Comparison of ENCODE assay signal across 1 cellular context in the genomic region with DNA sequence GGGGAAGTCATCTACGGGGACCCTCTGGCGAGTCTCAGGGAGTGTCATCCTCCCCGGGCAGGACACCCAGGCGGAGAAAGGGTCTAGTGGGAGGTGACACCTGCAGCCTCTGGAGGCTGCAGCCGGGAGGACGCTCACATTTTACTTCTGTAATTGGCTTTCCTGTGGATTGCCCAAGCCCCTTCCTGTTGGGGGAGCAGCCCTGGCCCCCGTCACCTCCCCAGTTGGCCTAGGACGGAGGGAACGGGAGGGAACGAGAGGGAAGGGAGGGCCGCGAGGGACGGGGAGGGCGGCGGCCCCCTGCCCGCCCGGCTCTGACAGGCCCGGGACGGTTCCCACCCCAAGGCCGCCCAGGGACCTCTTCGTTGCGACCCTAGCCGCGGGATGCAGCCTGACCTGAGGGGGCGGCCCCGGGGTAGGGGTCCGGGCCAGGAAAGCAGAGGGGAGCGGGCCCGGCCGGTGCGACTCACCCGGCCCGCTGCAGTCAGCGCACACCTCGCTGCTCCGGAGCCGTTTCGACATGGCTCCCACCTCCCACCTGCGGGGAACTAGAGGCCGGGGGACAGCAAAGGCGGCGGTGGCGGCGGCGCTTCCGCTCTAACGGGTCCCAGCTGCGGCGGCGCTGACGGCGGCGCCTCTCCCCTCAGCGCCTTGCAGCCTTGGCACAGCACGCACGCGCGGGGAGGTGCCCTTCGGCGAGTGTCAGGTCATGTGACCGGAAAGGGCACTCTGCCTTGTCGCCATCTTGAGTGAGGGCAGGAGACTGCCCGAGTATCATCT.
TF ChIP-seq lines count a peak whose summit lies in the region.

Gene GIT2, minus strand, starts transcription at position 666 of the 780 bp plus-strand sequence. Its CDS starts 144 bp downstream, at position 522.

TF ChIP-seq in HepG2, 621 proteins besides CTCF, POLR2A, EP300 and RAD21 (continued from another document and continues in another):
- TF ChIP-seq FOXC1 (CRISPR knock-in tag; IDR thresholded peaks at IDR 0.05; ENCODE audit: borderline replicate concordance) (peak; percentile 58; the same call in 1 of the 2 replicates), THAP8 (CRISPR knock-in tag; IDR thresholded peaks at IDR 0.05; ENCODE audit: borderline replicate concordance) (0 out of 2 replicates have a peak, but pooled peaks have one; percentile 0), RXRB (CRISPR knock-in tag; IDR thresholded peaks at IDR 0.05; ENCODE audit: borderline replicate concordance) (peak; percentile 46; the same call in 1 of the 2 replicates), ETS1 (CRISPR knock-in tag; IDR thresholded peaks at IDR 0.05) (no peak), SRSF1 (optimal IDR thresholded peaks at IDR 0.05; ENCODE audit: low read depth, low read length) (peak; percentile 40), THAP9 (CRISPR knock-in tag; IDR thresholded peaks at IDR 0.05; ENCODE audit: borderline replicate concordance) (peak; percentile 88), ZNF12 (CRISPR knock-in tag; IDR thresholded peaks at IDR 0.05) (no peak; the same call in 1 of the 2 replicates), NFIB (CRISPR knock-in tag; IDR thresholded peaks at IDR 0.05; ENCODE audit: borderline replicate concordance) (no peak), ZNF484 (CRISPR knock-in tag; IDR thresholded peaks at IDR 0.05; ENCODE audit: borderline replicate concordance, low read depth) (no peak), KAT8 (CRISPR knock-in tag; IDR thresholded peaks at IDR 0.05) (peak; percentile 93), GATAD1 (CRISPR knock-in tag; IDR thresholded peaks at IDR 0.05) (peak; percentile 83), ZNF609 (CRISPR knock-in tag; IDR thresholded peaks at IDR 0.05; ENCODE audit: borderline replicate concordance) (peak; percentile 34; the same call in 1 of the 2 replicates), ERF (CRISPR knock-in tag; IDR thresholded peaks at IDR 0.05) (peak; percentile 11; the same call in 1 of the 2 replicates), MYNN (CRISPR knock-in tag; IDR thresholded peaks at IDR 0.05; ENCODE audit: low read depth) (no peak), ZNF451 (CRISPR knock-in tag; IDR thresholded peaks at IDR 0.05) (0 out of 2 replicates have a peak, but pooled peaks have one; percentile 62), ZNF724P (CRISPR knock-in tag; IDR thresholded peaks at IDR 0.05; ENCODE audit: borderline replicate concordance) (no peak), ZNF543 (CRISPR knock-in tag; IDR thresholded peaks at IDR 0.05) (peak; percentile 20; the same call in 1 of the 2 replicates), ZSCAN30 (CRISPR knock-in tag; IDR thresholded peaks at IDR 0.05) (no peak), ZNF737 (CRISPR knock-in tag; IDR thresholded peaks at IDR 0.05; ENCODE audit: borderline replicate concordance) (no peak)
- TF ChIP-seq, protein P1, sequence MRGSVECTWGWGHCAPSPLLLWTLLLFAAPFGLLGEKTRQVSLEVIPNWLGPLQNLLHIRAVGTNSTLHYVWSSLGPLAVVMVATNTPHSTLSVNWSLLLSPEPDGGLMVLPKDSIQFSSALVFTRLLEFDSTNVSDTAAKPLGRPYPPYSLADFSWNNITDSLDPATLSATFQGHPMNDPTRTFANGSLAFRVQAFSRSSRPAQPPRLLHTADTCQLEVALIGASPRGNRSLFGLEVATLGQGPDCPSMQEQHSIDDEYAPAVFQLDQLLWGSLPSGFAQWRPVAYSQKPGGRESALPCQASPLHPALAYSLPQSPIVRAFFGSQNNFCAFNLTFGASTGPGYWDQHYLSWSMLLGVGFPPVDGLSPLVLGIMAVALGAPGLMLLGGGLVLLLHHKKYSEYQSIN (CRISPR knock-in tag; IDR thresholded peaks at IDR 0.05; ENCODE audit: borderline replicate concordance): no peak
- TF ChIP-seq, protein P2, sequence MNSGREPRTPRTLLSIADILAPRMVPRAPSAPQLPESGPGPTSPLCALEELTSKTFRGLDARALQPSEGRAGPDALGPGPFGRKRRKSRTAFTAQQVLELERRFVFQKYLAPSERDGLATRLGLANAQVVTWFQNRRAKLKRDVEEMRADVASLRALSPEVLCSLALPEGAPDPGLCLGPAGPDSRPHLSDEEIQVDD (CRISPR knock-in tag; IDR thresholded peaks at IDR 0.05; ENCODE audit: borderline replicate concordance): no peak
- TF ChIP-seq, protein P3, sequence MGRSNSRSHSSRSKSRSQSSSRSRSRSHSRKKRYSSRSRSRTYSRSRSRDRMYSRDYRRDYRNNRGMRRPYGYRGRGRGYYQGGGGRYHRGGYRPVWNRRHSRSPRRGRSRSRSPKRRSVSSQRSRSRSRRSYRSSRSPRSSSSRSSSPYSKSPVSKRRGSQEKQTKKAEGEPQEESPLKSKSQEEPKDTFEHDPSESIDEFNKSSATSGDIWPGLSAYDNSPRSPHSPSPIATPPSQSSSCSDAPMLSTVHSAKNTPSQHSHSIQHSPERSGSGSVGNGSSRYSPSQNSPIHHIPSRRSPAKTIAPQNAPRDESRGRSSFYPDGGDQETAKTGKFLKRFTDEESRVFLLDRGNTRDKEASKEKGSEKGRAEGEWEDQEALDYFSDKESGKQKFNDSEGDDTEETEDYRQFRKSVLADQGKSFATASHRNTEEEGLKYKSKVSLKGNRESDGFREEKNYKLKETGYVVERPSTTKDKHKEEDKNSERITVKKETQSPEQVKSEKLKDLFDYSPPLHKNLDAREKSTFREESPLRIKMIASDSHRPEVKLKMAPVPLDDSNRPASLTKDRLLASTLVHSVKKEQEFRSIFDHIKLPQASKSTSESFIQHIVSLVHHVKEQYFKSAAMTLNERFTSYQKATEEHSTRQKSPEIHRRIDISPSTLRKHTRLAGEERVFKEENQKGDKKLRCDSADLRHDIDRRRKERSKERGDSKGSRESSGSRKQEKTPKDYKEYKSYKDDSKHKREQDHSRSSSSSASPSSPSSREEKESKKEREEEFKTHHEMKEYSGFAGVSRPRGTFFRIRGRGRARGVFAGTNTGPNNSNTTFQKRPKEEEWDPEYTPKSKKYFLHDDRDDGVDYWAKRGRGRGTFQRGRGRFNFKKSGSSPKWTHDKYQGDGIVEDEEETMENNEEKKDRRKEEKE (IDR thresholded peaks at IDR 0.05): no peak
- TF ChIP-seq, protein P4, sequence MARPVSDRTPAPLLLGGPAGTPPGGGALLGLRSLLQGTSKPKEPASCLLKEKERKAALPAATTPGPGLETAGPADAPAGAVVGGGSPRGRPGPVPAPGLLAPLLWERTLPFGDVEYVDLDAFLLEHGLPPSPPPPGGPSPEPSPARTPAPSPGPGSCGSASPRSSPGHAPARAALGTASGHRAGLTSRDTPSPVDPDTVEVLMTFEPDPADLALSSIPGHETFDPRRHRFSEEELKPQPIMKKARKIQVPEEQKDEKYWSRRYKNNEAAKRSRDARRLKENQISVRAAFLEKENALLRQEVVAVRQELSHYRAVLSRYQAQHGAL (CRISPR knock-in tag; IDR thresholded peaks at IDR 0.05; ENCODE audit: not compliant biosample characterization): no peak
- TF ChIP-seq, protein P5, sequence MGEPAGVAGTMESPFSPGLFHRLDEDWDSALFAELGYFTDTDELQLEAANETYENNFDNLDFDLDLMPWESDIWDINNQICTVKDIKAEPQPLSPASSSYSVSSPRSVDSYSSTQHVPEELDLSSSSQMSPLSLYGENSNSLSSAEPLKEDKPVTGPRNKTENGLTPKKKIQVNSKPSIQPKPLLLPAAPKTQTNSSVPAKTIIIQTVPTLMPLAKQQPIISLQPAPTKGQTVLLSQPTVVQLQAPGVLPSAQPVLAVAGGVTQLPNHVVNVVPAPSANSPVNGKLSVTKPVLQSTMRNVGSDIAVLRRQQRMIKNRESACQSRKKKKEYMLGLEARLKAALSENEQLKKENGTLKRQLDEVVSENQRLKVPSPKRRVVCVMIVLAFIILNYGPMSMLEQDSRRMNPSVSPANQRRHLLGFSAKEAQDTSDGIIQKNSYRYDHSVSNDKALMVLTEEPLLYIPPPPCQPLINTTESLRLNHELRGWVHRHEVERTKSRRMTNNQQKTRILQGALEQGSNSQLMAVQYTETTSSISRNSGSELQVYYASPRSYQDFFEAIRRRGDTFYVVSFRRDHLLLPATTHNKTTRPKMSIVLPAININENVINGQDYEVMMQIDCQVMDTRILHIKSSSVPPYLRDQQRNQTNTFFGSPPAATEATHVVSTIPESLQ (CRISPR knock-in tag; conservative IDR thresholded peaks at IDR 0.05): no peak
- TF ChIP-seq, protein P6, sequence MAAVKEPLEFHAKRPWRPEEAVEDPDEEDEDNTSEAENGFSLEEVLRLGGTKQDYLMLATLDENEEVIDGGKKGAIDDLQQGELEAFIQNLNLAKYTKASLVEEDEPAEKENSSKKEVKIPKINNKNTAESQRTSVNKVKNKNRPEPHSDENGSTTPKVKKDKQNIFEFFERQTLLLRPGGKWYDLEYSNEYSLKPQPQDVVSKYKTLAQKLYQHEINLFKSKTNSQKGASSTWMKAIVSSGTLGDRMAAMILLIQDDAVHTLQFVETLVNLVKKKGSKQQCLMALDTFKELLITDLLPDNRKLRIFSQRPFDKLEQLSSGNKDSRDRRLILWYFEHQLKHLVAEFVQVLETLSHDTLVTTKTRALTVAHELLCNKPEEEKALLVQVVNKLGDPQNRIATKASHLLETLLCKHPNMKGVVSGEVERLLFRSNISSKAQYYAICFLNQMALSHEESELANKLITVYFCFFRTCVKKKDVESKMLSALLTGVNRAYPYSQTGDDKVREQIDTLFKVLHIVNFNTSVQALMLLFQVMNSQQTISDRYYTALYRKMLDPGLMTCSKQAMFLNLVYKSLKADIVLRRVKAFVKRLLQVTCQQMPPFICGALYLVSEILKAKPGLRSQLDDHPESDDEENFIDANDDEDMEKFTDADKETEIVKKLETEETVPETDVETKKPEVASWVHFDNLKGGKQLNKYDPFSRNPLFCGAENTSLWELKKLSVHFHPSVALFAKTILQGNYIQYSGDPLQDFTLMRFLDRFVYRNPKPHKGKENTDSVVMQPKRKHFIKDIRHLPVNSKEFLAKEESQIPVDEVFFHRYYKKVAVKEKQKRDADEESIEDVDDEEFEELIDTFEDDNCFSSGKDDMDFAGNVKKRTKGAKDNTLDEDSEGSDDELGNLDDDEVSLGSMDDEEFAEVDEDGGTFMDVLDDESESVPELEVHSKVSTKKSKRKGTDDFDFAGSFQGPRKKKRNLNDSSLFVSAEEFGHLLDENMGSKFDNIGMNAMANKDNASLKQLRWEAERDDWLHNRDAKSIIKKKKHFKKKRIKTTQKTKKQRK (IDR thresholded peaks at IDR 0.05; ENCODE audit: low read length): no peak
